ENCODE assay signal across 6 cellular contexts in genomic region chr4:91094220-91094619, GRCh38.
DNase-seq lines count a peak whose midpoint lies in the region; ATAC-seq, FAIRE-seq and TF ChIP-seq lines count a peak whose summit lies in the region.
"Not testable (repeated sequence)": the region's sequence is repeated elsewhere in the genome, so short reads cannot be mapped to it uniquely, and the experiment has no call there.

No MANE protein-coding gene starts in this region.

- not testable (repeated sequence) for H4K20me1 ChIP-seq in mammary epithelial cell (ENCODE audit: insufficient read depth, low read length); keratinocyte (ENCODE audit: control insufficient read depth, extremely low read depth, insufficient read depth, low read length)

- CTCF ChIA-PET in mammary epithelial cell (lab: Charles Lee; ENCODE audit: low non-redundant PET) = not testable (repeated sequence)

- not testable (repeated sequence) for H3K4me3 ChIP-seq in mammary epithelial cell (replicated peaks in 1 of 3; ENCODE audit: insufficient read depth in 1 of 3, low read depth in 2 of 3, low read length in 3 of 3); epithelial cell of esophagus (ENCODE audit: low read length); keratinocyte (ENCODE audit: control insufficient read depth in 2 of 3, extremely low read depth in 1 of 3, insufficient read depth in 2 of 3, low read depth in 1 of 3, low read length in 3 of 3); trophoblast cell (ENCODE audit: low read depth, low read length)

- FAIRE-seq in keratinocyte (lab: Jason Lieb, UNC) = peak; percentile 88

- H3K9ac ChIP-seq in mammary epithelial cell (ENCODE audit: insufficient read depth, low read length); keratinocyte (ENCODE audit: control insufficient read depth, extremely low read depth, insufficient read depth, low read length); trophoblast cell (ENCODE audit: low read length): not testable (repeated sequence)

- in situ Hi-C loops in mammary epithelial cell (cut with MboI; ENCODE audit: low sequenced_read_pairs in 2 of 2) = not testable (repeated sequence)

- peak overlapping the region; percentile 27 for H2BK120ac ChIP-seq in trophoblast cell (ENCODE audit: insufficient read depth, low read length, poor library complexity)

- not testable (repeated sequence) for H3K9me1 ChIP-seq in keratinocyte (ENCODE audit: control insufficient read depth, extremely low read depth, insufficient read depth, low read length)

- H3K18ac ChIP-seq in trophoblast cell (ENCODE audit: low read length) = not testable (repeated sequence)

- WGBS in mammary epithelial cell (ENCODE audit: low coverage, missing lambda C conversion rate) = 71% methylated on average over 5 of the region's 5 CpGs
- no CpG with 5 or more reads among the region's 5 CpGs for WGBS in trophoblast cell (ENCODE audit: extremely low coverage, insufficient coverage, insufficient read length)

- H3K9me3 ChIP-seq in mammary epithelial cell (replicated peaks; ENCODE audit: insufficient read depth, low read length); keratinocyte (ENCODE audit: control insufficient read depth, low read depth, low read length); trophoblast cell (ENCODE audit: insufficient read depth, low read depth, low read length): not testable (repeated sequence)

- H3K79me1 ChIP-seq in trophoblast cell (ENCODE audit: low read length) = peaks cover 14% of the 10 kb centered on the region

- not testable (repeated sequence) for H3K4me2 ChIP-seq in mammary epithelial cell (ENCODE audit: insufficient read depth, low read depth, low read length); keratinocyte (ENCODE audit: control insufficient read depth, extremely low read depth, insufficient read depth, low read depth, low read length); trophoblast cell (ENCODE audit: low read length)

- not testable (repeated sequence) for H3K27me3 ChIP-seq in mammary epithelial cell (ENCODE audit: insufficient read depth, low read length); keratinocyte (ENCODE audit: control insufficient read depth, extremely low read depth, insufficient read depth, low read length); trophoblast cell (ENCODE audit: insufficient read depth, low read length)

- H3K23ac ChIP-seq in trophoblast cell (ENCODE audit: low read length) = not testable (repeated sequence)

- not testable (repeated sequence) for TF ChIP-seq CTCF in mammary epithelial cell (conservative IDR thresholded peaks at IDR 0.05 in 1 of 2, IDR thresholded peaks at IDR 0.05 in 1 of 2; ENCODE audit: extremely low read depth in 1 of 2, insufficient read depth in 1 of 2, low read depth in 1 of 2, low read length in 2 of 2); epithelial cell of esophagus (IDR thresholded peaks at IDR 0.05; ENCODE audit: insufficient read depth, low read depth, low read length, missing control alignments); keratinocyte (optimal IDR thresholded peaks at IDR 0.05 in 1 of 3, IDR thresholded peaks at IDR 0.05 in 1 of 3, conservative IDR thresholded peaks at IDR 0.05 in 1 of 3; ENCODE audit: extremely low read depth in 1 of 3, insufficient read depth in 2 of 3, low read length in 3 of 3)

- not testable (repeated sequence) for H2AK5ac ChIP-seq in trophoblast cell (ENCODE audit: low read length)

- not testable (repeated sequence) for H3K79me2 ChIP-seq in mammary epithelial cell (ENCODE audit: insufficient read depth, low read length); keratinocyte (ENCODE audit: control insufficient read depth, insufficient read depth, low read length); trophoblast cell (ENCODE audit: control insufficient read depth, insufficient read depth, low read length, poor library complexity)

- BruUV-seq in mammary epithelial cell (replicated peaks; lab: Mats Ljungman, UMichigan) = not testable (repeated sequence)

- peak overlapping the region; percentile 64 for H2BK12ac ChIP-seq in trophoblast cell (ENCODE audit: low read length)

- H3K14ac ChIP-seq in trophoblast cell (ENCODE audit: low read length) = not testable (repeated sequence)

- H4K91ac ChIP-seq in trophoblast cell (ENCODE audit: low read depth, low read length) = peak overlapping the region; percentile 55

- DNase-seq in DMS 273 (lab: John Stamatoyannopoulos, UW; ENCODE audit: unreplicated experiment) (peak; percentile 43), mammary epithelial cell (peak; percentile 24), epithelial cell of esophagus (ENCODE audit: low read depth) (peak; percentile 56)
- not testable (repeated sequence) for DNase-seq in keratinocyte (ENCODE audit: low read depth, low spot score); trophoblast cell

- not testable (repeated sequence) for H2BK5ac ChIP-seq in trophoblast cell (ENCODE audit: low read depth, low read length, poor library complexity)

- not testable (repeated sequence) for H3K27ac ChIP-seq in mammary epithelial cell (ENCODE audit: insufficient read depth, low read depth, low read length); keratinocyte (ENCODE audit: control insufficient read depth, insufficient read depth, low read length); trophoblast cell (ENCODE audit: low read depth, low read length)

- not testable (repeated sequence) for H3K4ac ChIP-seq in trophoblast cell (ENCODE audit: low read depth, low read length)

- not testable (repeated sequence) for H3K4me1 ChIP-seq in mammary epithelial cell (ENCODE audit: insufficient read depth, low read length); keratinocyte (ENCODE audit: control insufficient read depth, extremely low read depth, insufficient read depth, low read length)
- peaks cover 16 to 17% of the 10 kb centered on the region in 2 experiments for H3K4me1 ChIP-seq in trophoblast cell (ENCODE audit: control insufficient read depth in 1 of 2, insufficient read depth in 2 of 2, low read length in 2 of 2)

- H4K8ac ChIP-seq in trophoblast cell (ENCODE audit: low read depth, low read length) = not testable (repeated sequence)

- intact Hi-C loops in mammary epithelial cell (cut with micrococcal nuclease) = loop anchor here (10.0 kb wide), 1 partner anchor 289 kb away; no protein-coding TSS in a partner anchor

- not testable (repeated sequence) for H3K36me3 ChIP-seq in mammary epithelial cell (ENCODE audit: insufficient read depth, low read length); keratinocyte (ENCODE audit: control insufficient read depth in 2 of 2, extremely low read depth in 1 of 2, insufficient read depth in 2 of 2, low read length in 2 of 2); trophoblast cell (ENCODE audit: control insufficient read depth in 1 of 2, insufficient read depth in 2 of 2, low read length in 2 of 2)

- H4K12ac ChIP-seq in trophoblast cell (ENCODE audit: low read depth, low read length) = not testable (repeated sequence)

- H2AFZ ChIP-seq in mammary epithelial cell (ENCODE audit: low read depth, low read length); keratinocyte (ENCODE audit: control insufficient read depth, low read length); trophoblast cell (ENCODE audit: insufficient read depth, low read length, poor library complexity): not testable (repeated sequence)

- ATAC-seq in esophagus mucosa = peak; percentile 57

- dilution Hi-C loops in mammary epithelial cell (cut with HindIII; ENCODE audit: low sequenced_read_pairs); keratinocyte (cut with MboI; ENCODE audit: extremely low pct_ligation_motif_present, low sequenced_read_pairs): not testable (repeated sequence)
